20 cellular contexts compared by ENCODE assay signal in the genomic region with DNA sequence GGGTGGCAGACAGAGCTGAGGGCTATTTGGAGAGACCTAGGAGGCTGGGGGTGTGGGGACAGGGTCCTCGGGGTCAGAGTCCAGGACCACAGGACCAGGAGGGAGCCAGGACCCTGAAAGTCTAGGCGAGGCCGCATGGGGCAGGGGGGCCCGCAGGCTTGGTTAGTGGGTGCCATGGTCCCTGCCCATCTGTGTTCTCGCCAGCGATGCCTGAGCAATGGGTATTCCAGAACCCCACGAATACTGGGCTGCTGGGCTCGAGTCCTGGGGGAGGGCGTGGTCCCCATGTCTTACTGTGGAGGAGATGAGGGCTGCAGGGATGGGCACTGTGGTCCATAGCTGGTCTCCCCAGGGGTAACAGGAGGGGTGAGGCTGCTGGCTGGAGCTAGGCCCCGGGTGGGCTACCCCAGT. TPM values are rescaled to one million over a fixed set of nuclear protein-coding genes. Genes with fewer than 3 reads are reported as not detected.
A peak's percentile ranks its signal among the peaks of the same experiment; 100 is the strongest.
DNase-seq lines count a peak whose midpoint lies in the region; ATAC-seq and TF ChIP-seq lines count a peak whose summit lies in the region.
"Had no signal": no experiment of that assay in that cellular context is flagged by ENCODE, and none has a peak within 500 bp of the region (broad histone marks: within the 10 kb centered on the region; RNA-seq: fewer than 3 reads in every experiment).

No MANE protein-coding gene starts in this region.

- H3K27me3 Mint-ChIP-seq in activated CD8-positive, alpha-beta memory T cell treated with anti-CD3 and anti-CD28 coated beads, Interleukin-2, amount 10 ng/mL, durations not matched to agents 7 days and 5 days, result peaks cover 26% of the 10 kb centered on the region
- peaks cover 55% of the 10 kb centered on the region for H3K27me3 Mint-ChIP-seq in stimulated activated memory B cell treated with anti-CD40 and anti-IgM and Interleukin-4, amounts not matched to agents 10 μg/mL and 1 μg/mL and 100 μg/mL, for 72 hours

- WGBS in neuronal stem cell (ENCODE audit: extremely low coverage in 2 of 2, insufficient read length in 2 of 2, insufficient replicate concordance in 1 of 2), 2 donors, result no CpG with 5 or more reads among the region's 10 CpGs

- H3K14ac ChIP-seq in neuronal stem cell (ENCODE audit: low read length), result peak overlapping the region; percentile 38

- peak; percentile 36 for DNase-seq in activated CD8-positive, alpha-beta memory T cell treated with anti-CD3 and anti-CD28 coated beads, Interleukin-2, amount 10 ng/mL, durations not matched to agents 7 days and 5 days
- DNase-seq in activated CD8-positive, alpha-beta memory T cell treated with anti-CD3 and anti-CD28 coated beads for 24 hours, result no peak
- DNase-seq in neuronal stem cell (ENCODE audit: low spot score) (no peak), right atrium auricular region (ENCODE audit: low spot score) (no peak), NCI-H1417 (lab: John Stamatoyannopoulos, UW) (no peak)
- DNase-seq: COR-L47, DMS153, DMS79 treated with DMSO at 0.1 percent for 48 hours, EL had no signal

- H3K27ac Mint-ChIP-seq in activated CD8-positive, alpha-beta memory T cell treated with anti-CD3 and anti-CD28 coated beads, Interleukin-2, amount 10 ng/mL, durations not matched to agents 7 days and 5 days, result no peak overlapping the region
- no peak overlapping the region for H3K27ac Mint-ChIP-seq in stimulated activated memory B cell treated with anti-CD40 and anti-IgM and Interleukin-4, amounts not matched to agents 10 μg/mL and 1 μg/mL and 100 μg/mL, for 72 hours
- H3K27ac Mint-ChIP-seq: CD14-positive monocyte; CD8-positive, alpha-beta T cell had no signal

- H3K27ac ChIP-seq in neuronal stem cell (replicated peaks; ENCODE audit: low read length) (no peak overlapping the region), right atrium auricular region (no peak overlapping the region)
- H3K27ac ChIP-seq: 22Rv1 had no signal

- ATAC-seq in activated CD8-positive, alpha-beta memory T cell treated with anti-CD3 and anti-CD28 coated beads, Interleukin-2, amount 10 ng/mL, durations not matched to agents 7 days and 5 days, result no peak
- ATAC-seq in esophagus mucosa (peak; percentile 34), HG02623 (IDR thresholded peaks at IDR 0.05; ENCODE audit: unreplicated experiment) (no peak)
- ATAC-seq in stimulated activated memory B cell treated with anti-CD40 and anti-IgM and Interleukin-4, amounts not matched to agents 10 μg/mL and 1 μg/mL and 100 μg/mL, for 72 hours, result peak; percentile 34
- ATAC-seq: CD8-positive, alpha-beta T cell; HCT116 had no signal

- H3K4me1 ChIP-seq in neuronal stem cell (ENCODE audit: control insufficient read depth in 2 of 2, insufficient read depth in 1 of 2, low read depth in 1 of 2, low read length in 2 of 2), result peaks cover 3 to 6% of the 10 kb centered on the region in 2 donors
- no peaks in the 10 kb centered on the region for H3K4me1 ChIP-seq in right atrium auricular region

- no peak overlapping the region for H4K91ac ChIP-seq in neuronal stem cell (ENCODE audit: low read depth, low read length, poor library complexity)

- peak overlapping the region; percentile 53 for H2BK5ac ChIP-seq in neuronal stem cell (ENCODE audit: low read length)

- H3K18ac ChIP-seq in neuronal stem cell (ENCODE audit: low read length), result peak overlapping the region; percentile 33

- no peak overlapping the region for H2AFZ ChIP-seq in neuronal stem cell (ENCODE audit: low read length)

- no peaks in the 10 kb centered on the region for H3K27me3 ChIP-seq in neuronal stem cell (ENCODE audit: control insufficient read depth in 3 of 3, insufficient read depth in 3 of 3, low read depth in 1 of 3, low read length in 3 of 3)
- no peaks in the 10 kb centered on the region for H3K27me3 ChIP-seq in right atrium auricular region

- no peak overlapping the region for H2BK15ac ChIP-seq in neuronal stem cell (ENCODE audit: low read length)

- no peak overlapping the region for H4K8ac ChIP-seq in neuronal stem cell (ENCODE audit: low read depth, low read length)

- H3K36me3 ChIP-seq in neuronal stem cell (replicated peaks in 1 of 2; ENCODE audit: control insufficient read depth in 2 of 2, insufficient read depth in 2 of 2, low read length in 2 of 2) (no peaks in the 10 kb centered on the region), right atrium auricular region (no peaks in the 10 kb centered on the region)

- H3K4me3 ChIP-seq in neuronal stem cell (ENCODE audit: low read length in 2 of 2) (no peak overlapping the region), right atrium auricular region (no peak overlapping the region)

- no peak overlapping the region for H3K9ac ChIP-seq in neuronal stem cell (ENCODE audit: low read depth, low read length, poor library complexity)

- no peaks in the 10 kb centered on the region for H3K4me1 Mint-ChIP-seq in activated CD8-positive, alpha-beta memory T cell treated with anti-CD3 and anti-CD28 coated beads, Interleukin-2, amount 10 ng/mL, durations not matched to agents 7 days and 5 days
- no peaks in the 10 kb centered on the region for H3K4me1 Mint-ChIP-seq in stimulated activated memory B cell treated with anti-CD40 and anti-IgM and Interleukin-4, amounts not matched to agents 10 μg/mL and 1 μg/mL and 100 μg/mL, for 72 hours
- H3K4me1 Mint-ChIP-seq: CD14-positive monocyte had no signal

- peak overlapping the region; percentile 92 for H2AK5ac ChIP-seq in neuronal stem cell (ENCODE audit: low read depth, low read length)

- peak overlapping the region; percentile 3 for H3K23ac ChIP-seq in neuronal stem cell (ENCODE audit: low read depth, low read length, poor library complexity)

- peak overlapping the region; percentile 67 for H2BK12ac ChIP-seq in neuronal stem cell (ENCODE audit: low read length)

- no peak overlapping the region for H3K4me3 Mint-ChIP-seq in activated CD8-positive, alpha-beta memory T cell treated with anti-CD3 and anti-CD28 coated beads, Interleukin-2, amount 10 ng/mL, durations not matched to agents 7 days and 5 days
- H3K4me3 Mint-ChIP-seq in stimulated activated memory B cell treated with anti-CD40 and anti-IgM and Interleukin-4, amounts not matched to agents 10 μg/mL and 1 μg/mL and 100 μg/mL, for 72 hours, result no peak overlapping the region
- H3K4me3 Mint-ChIP-seq: CD14-positive monocyte; CD8-positive, alpha-beta T cell had no signal

- no peak overlapping the region for H3K4me2 ChIP-seq in neuronal stem cell (ENCODE audit: insufficient read depth, low read length, poor library complexity, severe bottlenecking)

- no peak overlapping the region for H2BK120ac ChIP-seq in neuronal stem cell (ENCODE audit: low read depth, low read length)

- TF ChIP-seq CTCF in right atrium auricular region (IDR thresholded peaks at IDR 0.05), result no peak

- peaks cover 3% of the 10 kb centered on the region for H3K79me1 ChIP-seq in neuronal stem cell (ENCODE audit: low read depth, low read length)

- H3K4ac ChIP-seq in neuronal stem cell (ENCODE audit: low read length), result no peak overlapping the region

- H3K9me3 Mint-ChIP-seq in activated CD8-positive, alpha-beta memory T cell treated with anti-CD3 and anti-CD28 coated beads, Interleukin-2, amount 10 ng/mL, durations not matched to agents 7 days and 5 days (ENCODE audit: low read depth), result peaks cover 3% of the 10 kb centered on the region
- H3K9me3 Mint-ChIP-seq in stimulated activated memory B cell treated with anti-CD40 and anti-IgM and Interleukin-4, amounts not matched to agents 10 μg/mL and 1 μg/mL and 100 μg/mL, for 72 hours, result peaks cover 4% of the 10 kb centered on the region

- CTCF ChIA-PET in activated CD8-positive, alpha-beta memory T cell treated with anti-CD3 and anti-CD28 coated beads, Interleukin-2, amount 10 ng/mL, durations not matched to agents 7 days and 5 days (lab: Charles Lee), result no interaction called here

- no peaks in the 10 kb centered on the region for H3K36me3 Mint-ChIP-seq in activated CD8-positive, alpha-beta memory T cell treated with anti-CD3 and anti-CD28 coated beads, Interleukin-2, amount 10 ng/mL, durations not matched to agents 7 days and 5 days
- H3K36me3 Mint-ChIP-seq in stimulated activated memory B cell treated with anti-CD40 and anti-IgM and Interleukin-4, amounts not matched to agents 10 μg/mL and 1 μg/mL and 100 μg/mL, for 72 hours, result no peaks in the 10 kb centered on the region
- H3K36me3 Mint-ChIP-seq: CD14-positive monocyte; CD8-positive, alpha-beta T cell had no signal

- peaks cover 0 to 3% of the 10 kb centered on the region in 2 donors for H3K9me3 ChIP-seq in neuronal stem cell (replicated peaks in 1 of 2; ENCODE audit: control insufficient read depth in 2 of 2, insufficient read depth in 1 of 2, low read depth in 1 of 2, low read length in 2 of 2)
- no peaks in the 10 kb centered on the region for H3K9me3 ChIP-seq in right atrium auricular region

RNA-seq across cellular contexts. Expression of gene KRTAP10-6, which starts 2.0 kb away (rescaled TPM):
- not detected for total RNA-seq in activated CD8-positive, alpha-beta memory T cell treated with anti-CD3 and anti-CD28 coated beads, Interleukin-2, amount 10 ng/mL, durations not matched to agents 7 days and 5 days
- total RNA-seq in esophagus mucosa, result not detected
- 0.06 TPM for polyA plus RNA-seq in neuronal stem cell (2013, experiment 1 of 2)
- polyA plus RNA-seq in neuronal stem cell (2013, experiment 2 of 2), result not detected
- total RNA-seq in right atrium auricular region, result not detected
- total RNA-seq: CD8-positive, alpha-beta T cell; H4; HT1080 had no signal
- polyA plus RNA-seq: BJ, CD14-positive monocyte had no signal

RNA-seq across cellular contexts. Expression of gene KRTAP10-5, which starts 9.9 kb away (rescaled TPM):
- not detected for total RNA-seq in activated CD8-positive, alpha-beta memory T cell treated with anti-CD3 and anti-CD28 coated beads, Interleukin-2, amount 10 ng/mL, durations not matched to agents 7 days and 5 days
- total RNA-seq in esophagus mucosa (not detected), right atrium auricular region (not detected)
- not detected for polyA plus RNA-seq in neuronal stem cell (2013, experiment 1 of 2)
- not detected for polyA plus RNA-seq in neuronal stem cell (2013, experiment 2 of 2)
- total RNA-seq: A673; CD8-positive, alpha-beta T cell; H4; HT1080 had no signal
- polyA plus RNA-seq: BJ, CD14-positive monocyte had no signal

RNA-seq across cellular contexts. Expression of gene KRTAP10-7, which starts 10.1 kb away (rescaled TPM):
- not detected for total RNA-seq in activated CD8-positive, alpha-beta memory T cell treated with anti-CD3 and anti-CD28 coated beads, Interleukin-2, amount 10 ng/mL, durations not matched to agents 7 days and 5 days
- total RNA-seq in esophagus mucosa, result not detected
- not detected for polyA plus RNA-seq in neuronal stem cell (2013, experiment 1 of 2)
- 0.03 TPM for polyA plus RNA-seq in neuronal stem cell (2013, experiment 2 of 2)
- not detected for total RNA-seq in right atrium auricular region
- total RNA-seq: A673; CD8-positive, alpha-beta T cell; H4; HT1080 had no signal
- polyA plus RNA-seq: BJ, CD14-positive monocyte had no signal

RNA-seq across cellular contexts. Expression of gene KRTAP10-4, which starts 16.8 kb away (rescaled TPM):
- total RNA-seq in activated CD8-positive, alpha-beta memory T cell treated with anti-CD3 and anti-CD28 coated beads, Interleukin-2, amount 10 ng/mL, durations not matched to agents 7 days and 5 days, result not detected
- total RNA-seq in esophagus mucosa, result not detected
- not detected for polyA plus RNA-seq in neuronal stem cell (2013, experiment 1 of 2)
- 0.01 TPM for polyA plus RNA-seq in neuronal stem cell (2013, experiment 2 of 2)
- total RNA-seq in right atrium auricular region, result not detected
- total RNA-seq: A673; CD8-positive, alpha-beta T cell; H4; HT1080 had no signal
- polyA plus RNA-seq: BJ, CD14-positive monocyte had no signal

RNA-seq across cellular contexts. Expression of gene KRTAP10-8, which starts 21.6 kb away (rescaled TPM):
- total RNA-seq in activated CD8-positive, alpha-beta memory T cell treated with anti-CD3 and anti-CD28 coated beads, Interleukin-2, amount 10 ng/mL, durations not matched to agents 7 days and 5 days, result not detected
- total RNA-seq in esophagus mucosa, result not detected
- not detected for polyA plus RNA-seq in neuronal stem cell (2013, experiment 1 of 2)
- polyA plus RNA-seq in neuronal stem cell (2013, experiment 2 of 2), result not detected
- not detected for total RNA-seq in right atrium auricular region
- total RNA-seq: A673; CD8-positive, alpha-beta T cell; H4; HT1080 had no signal
- polyA plus RNA-seq: BJ, CD14-positive monocyte had no signal

Comparison
In these comparisons a context has a peak if more than half of its experiments do, and no peak if none do; other contexts are left out.
1. ATAC-seq: peak in esophagus mucosa (single experiment) and stimulated activated memory B cell treated with anti-CD40 and anti-IgM and Interleukin-4, amounts not matched to agents 10 μg/mL and 1 μg/mL and 100 μg/mL, for 72 hours (single experiment); none in activated CD8-positive, alpha-beta memory T cell treated with anti-CD3 and anti-CD28 coated beads, Interleukin-2, amount 10 ng/mL, durations not matched to agents 7 days and 5 days (single experiment) and HG02623 (single experiment).